1 cellular context compared by ENCODE assay signal in the genomic region with DNA sequence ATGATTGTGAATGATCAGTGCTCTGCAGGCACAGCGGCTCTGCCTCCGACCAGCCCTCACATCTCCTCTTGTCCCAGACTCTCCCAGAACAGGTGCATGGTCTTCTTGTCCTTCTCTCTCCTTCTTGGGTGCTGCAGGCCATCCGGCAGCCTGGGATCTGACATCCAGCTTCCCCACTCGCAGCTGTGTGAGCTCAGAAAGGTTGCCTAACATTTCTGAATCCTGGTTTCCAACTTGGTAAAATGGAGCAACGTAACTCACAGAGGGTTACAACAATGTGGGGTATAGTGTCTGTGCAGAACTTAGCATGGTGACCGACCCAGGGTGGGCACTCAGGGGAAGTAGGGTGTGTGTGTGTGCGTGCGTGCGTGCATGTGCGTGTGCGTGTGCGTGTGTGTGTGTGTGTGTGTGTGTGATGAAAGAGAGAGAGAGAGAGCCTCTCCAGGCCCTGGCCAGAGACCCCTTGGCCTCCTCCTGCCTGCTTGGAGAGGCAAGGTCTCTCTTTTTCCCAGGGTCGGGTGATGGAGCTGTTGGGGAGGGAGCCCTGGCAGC.
TF ChIP-seq lines count a peak whose summit lies in the region.

No MANE protein-coding gene starts in this region.

TF ChIP-seq in GM23338, 12 proteins besides CTCF, POLR2A, EP300 and RAD21 (continued from another document):
- TF ChIP-seq, protein P1, sequence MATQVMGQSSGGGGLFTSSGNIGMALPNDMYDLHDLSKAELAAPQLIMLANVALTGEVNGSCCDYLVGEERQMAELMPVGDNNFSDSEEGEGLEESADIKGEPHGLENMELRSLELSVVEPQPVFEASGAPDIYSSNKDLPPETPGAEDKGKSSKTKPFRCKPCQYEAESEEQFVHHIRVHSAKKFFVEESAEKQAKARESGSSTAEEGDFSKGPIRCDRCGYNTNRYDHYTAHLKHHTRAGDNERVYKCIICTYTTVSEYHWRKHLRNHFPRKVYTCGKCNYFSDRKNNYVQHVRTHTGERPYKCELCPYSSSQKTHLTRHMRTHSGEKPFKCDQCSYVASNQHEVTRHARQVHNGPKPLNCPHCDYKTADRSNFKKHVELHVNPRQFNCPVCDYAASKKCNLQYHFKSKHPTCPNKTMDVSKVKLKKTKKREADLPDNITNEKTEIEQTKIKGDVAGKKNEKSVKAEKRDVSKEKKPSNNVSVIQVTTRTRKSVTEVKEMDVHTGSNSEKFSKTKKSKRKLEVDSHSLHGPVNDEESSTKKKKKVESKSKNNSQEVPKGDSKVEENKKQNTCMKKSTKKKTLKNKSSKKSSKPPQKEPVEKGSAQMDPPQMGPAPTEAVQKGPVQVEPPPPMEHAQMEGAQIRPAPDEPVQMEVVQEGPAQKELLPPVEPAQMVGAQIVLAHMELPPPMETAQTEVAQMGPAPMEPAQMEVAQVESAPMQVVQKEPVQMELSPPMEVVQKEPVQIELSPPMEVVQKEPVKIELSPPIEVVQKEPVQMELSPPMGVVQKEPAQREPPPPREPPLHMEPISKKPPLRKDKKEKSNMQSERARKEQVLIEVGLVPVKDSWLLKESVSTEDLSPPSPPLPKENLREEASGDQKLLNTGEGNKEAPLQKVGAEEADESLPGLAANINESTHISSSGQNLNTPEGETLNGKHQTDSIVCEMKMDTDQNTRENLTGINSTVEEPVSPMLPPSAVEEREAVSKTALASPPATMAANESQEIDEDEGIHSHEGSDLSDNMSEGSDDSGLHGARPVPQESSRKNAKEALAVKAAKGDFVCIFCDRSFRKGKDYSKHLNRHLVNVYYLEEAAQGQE (IDR thresholded peaks at IDR 0.05; ENCODE audit: unreplicated experiment) = no peak
- TF ChIP-seq ZNF114 (CRISPR knock-in tag; IDR thresholded peaks at IDR 0.05) (no peak), CREB1 (CRISPR knock-in tag; IDR thresholded peaks at IDR 0.05; ENCODE audit: low read depth) (no peak), JUNB (IDR thresholded peaks at IDR 0.05; ENCODE audit: unreplicated experiment) (no peak), STAT1 (IDR thresholded peaks at IDR 0.05; ENCODE audit: unreplicated experiment) (no peak), POLR2AphosphoS5 (IDR thresholded peaks at IDR 0.05; ENCODE audit: low read depth) (no peak), EZH2 (IDR thresholded peaks at IDR 0.05; ENCODE audit: low read depth, unreplicated experiment) (no peak)
- TF ChIP-seq, protein P2, sequence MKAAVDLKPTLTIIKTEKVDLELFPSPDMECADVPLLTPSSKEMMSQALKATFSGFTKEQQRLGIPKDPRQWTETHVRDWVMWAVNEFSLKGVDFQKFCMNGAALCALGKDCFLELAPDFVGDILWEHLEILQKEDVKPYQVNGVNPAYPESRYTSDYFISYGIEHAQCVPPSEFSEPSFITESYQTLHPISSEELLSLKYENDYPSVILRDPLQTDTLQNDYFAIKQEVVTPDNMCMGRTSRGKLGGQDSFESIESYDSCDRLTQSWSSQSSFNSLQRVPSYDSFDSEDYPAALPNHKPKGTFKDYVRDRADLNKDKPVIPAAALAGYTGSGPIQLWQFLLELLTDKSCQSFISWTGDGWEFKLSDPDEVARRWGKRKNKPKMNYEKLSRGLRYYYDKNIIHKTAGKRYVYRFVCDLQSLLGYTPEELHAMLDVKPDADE (IDR thresholded peaks at IDR 0.05) = no peak
- TF ChIP-seq, protein P3, sequence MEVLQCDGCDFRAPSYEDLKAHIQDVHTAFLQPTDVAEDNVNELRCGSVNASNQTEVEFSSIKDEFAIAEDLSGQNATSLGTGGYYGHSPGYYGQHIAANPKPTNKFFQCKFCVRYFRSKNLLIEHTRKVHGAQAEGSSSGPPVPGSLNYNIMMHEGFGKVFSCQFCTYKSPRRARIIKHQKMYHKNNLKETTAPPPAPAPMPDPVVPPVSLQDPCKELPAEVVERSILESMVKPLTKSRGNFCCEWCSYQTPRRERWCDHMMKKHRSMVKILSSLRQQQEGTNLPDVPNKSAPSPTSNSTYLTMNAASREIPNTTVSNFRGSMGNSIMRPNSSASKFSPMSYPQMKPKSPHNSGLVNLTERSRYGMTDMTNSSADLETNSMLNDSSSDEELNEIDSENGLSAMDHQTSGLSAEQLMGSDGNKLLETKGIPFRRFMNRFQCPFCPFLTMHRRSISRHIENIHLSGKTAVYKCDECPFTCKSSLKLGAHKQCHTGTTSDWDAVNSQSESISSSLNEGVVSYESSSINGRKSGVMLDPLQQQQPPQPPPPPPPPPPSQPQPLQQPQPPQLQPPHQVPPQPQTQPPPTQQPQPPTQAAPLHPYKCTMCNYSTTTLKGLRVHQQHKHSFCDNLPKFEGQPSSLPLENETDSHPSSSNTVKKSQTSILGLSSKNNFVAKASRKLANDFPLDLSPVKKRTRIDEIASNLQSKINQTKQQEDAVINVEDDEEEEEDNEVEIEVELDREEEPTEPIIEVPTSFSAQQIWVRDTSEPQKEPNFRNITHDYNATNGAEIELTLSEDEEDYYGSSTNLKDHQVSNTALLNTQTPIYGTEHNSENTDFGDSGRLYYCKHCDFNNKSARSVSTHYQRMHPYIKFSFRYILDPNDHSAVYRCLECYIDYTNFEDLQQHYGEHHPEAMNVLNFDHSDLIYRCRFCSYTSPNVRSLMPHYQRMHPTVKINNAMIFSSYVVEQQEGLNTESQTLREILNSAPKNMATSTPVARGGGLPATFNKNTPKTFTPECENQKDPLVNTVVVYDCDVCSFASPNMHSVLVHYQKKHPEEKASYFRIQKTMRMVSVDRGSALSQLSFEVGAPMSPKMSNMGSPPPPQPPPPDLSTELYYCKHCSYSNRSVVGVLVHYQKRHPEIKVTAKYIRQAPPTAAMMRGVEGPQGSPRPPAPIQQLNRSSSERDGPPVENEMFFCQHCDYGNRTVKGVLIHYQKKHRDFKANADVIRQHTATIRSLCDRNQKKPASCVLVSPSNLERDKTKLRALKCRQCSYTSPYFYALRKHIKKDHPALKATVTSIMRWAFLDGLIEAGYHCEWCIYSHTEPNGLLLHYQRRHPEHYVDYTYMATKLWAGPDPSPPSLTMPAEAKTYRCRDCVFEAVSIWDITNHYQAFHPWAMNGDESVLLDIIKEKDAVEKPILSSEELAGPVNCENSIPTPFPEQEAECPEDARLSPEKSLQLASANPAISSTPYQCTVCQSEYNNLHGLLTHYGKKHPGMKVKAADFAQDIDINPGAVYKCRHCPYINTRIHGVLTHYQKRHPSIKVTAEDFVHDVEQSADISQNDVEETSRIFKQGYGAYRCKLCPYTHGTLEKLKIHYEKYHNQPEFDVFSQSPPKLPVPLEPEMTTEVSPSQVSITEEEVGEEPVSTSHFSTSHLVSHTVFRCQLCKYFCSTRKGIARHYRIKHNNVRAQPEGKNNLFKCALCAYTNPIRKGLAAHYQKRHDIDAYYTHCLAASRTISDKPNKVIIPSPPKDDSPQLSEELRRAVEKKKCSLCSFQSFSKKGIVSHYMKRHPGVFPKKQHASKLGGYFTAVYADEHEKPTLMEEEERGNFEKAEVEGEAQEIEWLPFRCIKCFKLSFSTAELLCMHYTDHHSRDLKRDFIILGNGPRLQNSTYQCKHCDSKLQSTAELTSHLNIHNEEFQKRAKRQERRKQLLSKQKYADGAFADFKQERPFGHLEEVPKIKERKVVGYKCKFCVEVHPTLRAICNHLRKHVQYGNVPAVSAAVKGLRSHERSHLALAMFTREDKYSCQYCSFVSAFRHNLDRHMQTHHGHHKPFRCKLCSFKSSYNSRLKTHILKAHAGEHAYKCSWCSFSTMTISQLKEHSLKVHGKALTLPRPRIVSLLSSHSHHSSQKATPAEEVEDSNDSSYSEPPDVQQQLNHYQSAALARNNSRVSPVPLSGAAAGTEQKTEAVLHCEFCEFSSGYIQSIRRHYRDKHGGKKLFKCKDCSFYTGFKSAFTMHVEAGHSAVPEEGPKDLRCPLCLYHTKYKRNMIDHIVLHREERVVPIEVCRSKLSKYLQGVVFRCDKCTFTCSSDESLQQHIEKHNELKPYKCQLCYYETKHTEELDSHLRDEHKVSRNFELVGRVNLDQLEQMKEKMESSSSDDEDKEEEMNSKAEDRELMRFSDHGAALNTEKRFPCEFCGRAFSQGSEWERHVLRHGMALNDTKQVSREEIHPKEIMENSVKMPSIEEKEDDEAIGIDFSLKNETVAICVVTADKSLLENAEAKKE (CRISPR knock-in tag; IDR thresholded peaks at IDR 0.05) = no peak
